Comparison of ENCODE assay signal across 11 cellular contexts in the genomic region with DNA sequence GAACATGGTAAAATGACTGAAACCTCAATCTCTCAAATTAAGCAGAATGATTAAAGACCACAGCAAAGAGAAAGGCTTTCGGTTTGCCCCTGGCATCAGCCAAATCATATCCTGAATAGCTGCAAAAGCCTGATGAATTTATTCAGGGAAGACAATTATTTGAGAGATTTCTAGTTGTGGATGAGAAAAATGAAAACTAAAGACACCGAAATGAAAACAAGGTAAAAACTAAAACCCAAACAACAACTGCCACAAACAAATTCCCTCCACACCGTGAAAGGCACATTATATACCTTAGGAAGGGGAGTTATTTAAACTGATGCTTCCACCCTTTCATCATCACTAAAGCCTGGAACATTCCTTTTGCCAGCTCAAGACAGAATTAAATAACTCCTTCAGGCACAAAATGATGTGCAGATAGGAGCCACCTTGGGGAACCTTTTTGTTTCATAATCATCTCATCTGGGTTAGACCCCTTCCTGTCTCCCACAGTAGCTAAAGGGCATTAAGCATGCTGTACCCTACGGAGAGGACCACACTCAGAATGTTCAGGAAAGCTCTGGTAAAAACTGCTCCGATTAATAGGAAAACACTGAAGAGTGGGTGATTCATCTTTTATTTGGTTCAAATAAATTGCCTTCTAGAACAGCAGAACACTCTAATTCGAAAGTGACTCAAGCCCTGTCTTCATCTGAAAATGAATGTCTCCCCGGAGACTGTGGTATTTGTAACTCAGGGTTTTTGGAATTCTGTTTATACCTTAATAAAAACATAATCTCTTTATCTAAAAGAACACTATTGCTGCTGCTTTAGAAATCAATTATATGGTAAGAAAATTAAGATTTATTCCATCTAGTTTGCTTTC. TPM values are rescaled to one million over a fixed set of nuclear protein-coding genes. Genes with fewer than 3 reads are reported as not detected.
A peak's percentile ranks its signal among the peaks of the same experiment; 100 is the strongest.
DNase-seq lines count a peak whose midpoint lies in the region; ATAC-seq and TF ChIP-seq lines count a peak whose summit lies in the region.
"Had no signal": no experiment of that assay in that cellular context is flagged by ENCODE, and none has a peak within 500 bp of the region (broad histone marks: within the 10 kb centered on the region; RNA-seq: fewer than 3 reads in every experiment).

No MANE protein-coding gene starts in this region.

- DNase-seq in activated CD4-positive, alpha-beta T cell treated with anti-CD3 and anti-CD28 coated beads, Interleukin-2, amount 10 ng/mL, durations not matched to agents 24 days and 14 days = no peak
- DNase-seq in activated CD4-positive, alpha-beta T cell treated with anti-CD3 and anti-CD28 coated beads for 4 hours = no peak
- DNase-seq in fibroblast of pulmonary artery (ENCODE audit: low read depth) (peak; percentile 40), cardiac septum (ENCODE audit: low spot score) (no peak)

- ATAC-seq in HG03025 (IDR thresholded peaks at IDR 0.05; ENCODE audit: low FRiP score, unreplicated experiment) = no peak
- ATAC-seq in activated CD4-positive, CD25-positive, alpha-beta regulatory T cell treated with anti-CD3 and anti-CD28 coated beads, Interleukin-2, amount 50 U/mL, for 24 hours = no peak

- intact Hi-C loops in activated CD4-positive, alpha-beta T cell treated with anti-CD3 and anti-CD28 coated beads, Interleukin-2, amount 10 ng/mL, durations not matched to agents 24 days and 14 days (cut with micrococcal nuclease) = loop anchor here (1.0 to 5.0 kb wide), 7 partner anchors 35 to 610 kb away; a partner anchor contains a TSS
- intact Hi-C loops in cardiac septum (cut with DNase I) = loop anchor here (2.0 to 10.0 kb wide), 4 partner anchors 210 to 987 kb away; a partner anchor contains a TSS

- peaks cover 0 to 20% (median 11%) of the 10 kb centered on the region in 5 donors for H3K4me1 ChIP-seq in subcutaneous abdominal adipose tissue (ENCODE audit: control insufficient read depth in 5 of 5, insufficient read depth in 5 of 5, low read length in 5 of 5)
- H3K4me1 ChIP-seq: HAP-1 had no signal

- H3K36me3 Mint-ChIP-seq in activated CD4-positive, alpha-beta T cell treated with anti-CD3 and anti-CD28 coated beads, Interleukin-2, amount 10 ng/mL, durations not matched to agents 24 days and 14 days (ENCODE audit: low read depth) = peaks cover 32% of the 10 kb centered on the region

- H3K27ac Mint-ChIP-seq in activated CD4-positive, alpha-beta T cell treated with anti-CD3 and anti-CD28 coated beads, Interleukin-2, amount 10 ng/mL, durations not matched to agents 24 days and 14 days = peak overlapping the region; percentile 94

- H3K9ac ChIP-seq in subcutaneous abdominal adipose tissue (ENCODE audit: low read length in 5 of 5) = peak overlapping the region in 1 of 5 donors; percentile 47

- H3K4me3 Mint-ChIP-seq in activated CD4-positive, alpha-beta T cell treated with anti-CD3 and anti-CD28 coated beads, Interleukin-2, amount 10 ng/mL, durations not matched to agents 24 days and 14 days = peak overlapping the region; percentile 91

- H3K27me3 Mint-ChIP-seq in activated CD4-positive, alpha-beta T cell treated with anti-CD3 and anti-CD28 coated beads, Interleukin-2, amount 10 ng/mL, durations not matched to agents 24 days and 14 days = no peaks in the 10 kb centered on the region

- peaks cover 23% of the 10 kb centered on the region for H3K4me1 Mint-ChIP-seq in activated CD4-positive, alpha-beta T cell treated with anti-CD3 and anti-CD28 coated beads, Interleukin-2, amount 10 ng/mL, durations not matched to agents 24 days and 14 days

- TF ChIP-seq CTCF in VCaP (conservative IDR thresholded peaks at IDR 0.05) (no peak; the same call in 1 of the 2 replicates), fibroblast of pulmonary artery (IDR thresholded peaks at IDR 0.05; ENCODE audit: low read length, missing control alignments) (no peak)

- no peaks in the 10 kb centered on the region for H3K9me3 ChIP-seq in subcutaneous abdominal adipose tissue (ENCODE audit: control insufficient read depth in 5 of 5, low read length in 5 of 5)
- H3K9me3 ChIP-seq: HAP-1 had no signal

- H3K9me3 Mint-ChIP-seq in activated CD4-positive, alpha-beta T cell treated with anti-CD3 and anti-CD28 coated beads, Interleukin-2, amount 10 ng/mL, durations not matched to agents 24 days and 14 days = no peaks in the 10 kb centered on the region

- no peak overlapping the region for H3K4me3 ChIP-seq in fibroblast of pulmonary artery (replicated peaks; ENCODE audit: low read depth, low read length)
- peak overlapping the region in 1 of 5 donors; percentile 62 for H3K4me3 ChIP-seq in subcutaneous abdominal adipose tissue (ENCODE audit: low read depth in 1 of 5, low read length in 5 of 5)

- H3K27ac ChIP-seq in VCaP (peak overlapping the region; percentile 39; the same call in 1 of the 2 replicates), subcutaneous abdominal adipose tissue (ENCODE audit: low read depth, low read length) (peak overlapping the region; percentile 75)

- peaks cover 6 to 29% (median 24%) of the 10 kb centered on the region in 5 donors for H3K36me3 ChIP-seq in subcutaneous abdominal adipose tissue (ENCODE audit: control insufficient read depth in 5 of 5, insufficient read depth in 5 of 5, low read length in 5 of 5)
- H3K36me3 ChIP-seq: HAP-1 had no signal

- no peaks in the 10 kb centered on the region for H3K27me3 ChIP-seq in subcutaneous abdominal adipose tissue (ENCODE audit: control insufficient read depth in 5 of 5, insufficient read depth in 4 of 5, low read length in 5 of 5)

RNA-seq across cellular contexts. Expression of a gene that starts 9.1 kb away (rescaled TPM):
- total RNA-seq in activated CD4-positive, alpha-beta T cell treated with anti-CD3 and anti-CD28 coated beads, Interleukin-2, amount 10 ng/mL, durations not matched to agents 24 days and 14 days = not detected in 2 replicates
- not detected for total RNA-seq in cardiac septum
- total RNA-seq: mesenteric fat pad, temporal lobe had no signal
